1 cellular context compared by ENCODE assay signal in genomic region chr10:26837139-26837538, GRCh38.
TF ChIP-seq lines count a peak whose summit lies in the region.

No MANE protein-coding gene starts in this region.

TF ChIP-seq in IMR-90, 13 proteins besides CTCF, POLR2A, EP300 and RAD21:
- TF ChIP-seq RFX5 (IDR thresholded peaks at IDR 0.05; ENCODE audit: low read depth, low read length) (no peak), MAZ (IDR thresholded peaks at IDR 0.05; ENCODE audit: borderline replicate concordance, low read depth, low read length) (no peak), MAFK (IDR thresholded peaks at IDR 0.05; ENCODE audit: low read depth, low read length) (no peak), CEBPB (IDR thresholded peaks at IDR 0.05; ENCODE audit: low read depth, low read length) (no peak), SMC3 (IDR thresholded peaks at IDR 0.05; ENCODE audit: low read depth, low read length) (no peak), ELK1 (IDR thresholded peaks at IDR 0.05; ENCODE audit: borderline replicate concordance, low read depth, low read length) (no peak), FOS (IDR thresholded peaks at IDR 0.05; ENCODE audit: low read depth, low read length) (no peak), USF2 (IDR thresholded peaks at IDR 0.05; ENCODE audit: low read depth, low read length) (no peak), BHLHE40 (IDR thresholded peaks at IDR 0.05; ENCODE audit: low read depth, low read length) (no peak), RCOR1 (IDR thresholded peaks at IDR 0.05; ENCODE audit: insufficient replicate concordance, low read length) (no peak), MXI1 (IDR thresholded peaks at IDR 0.05; ENCODE audit: borderline replicate concordance, low read depth, low read length) (no peak), CHD1 (IDR thresholded peaks at IDR 0.05; ENCODE audit: low read depth, low read length) (no peak), NFE2L2 (IDR thresholded peaks at IDR 0.05; ENCODE audit: low read depth, low read length) (no peak)
TF ChIP-seq in IMR-90: peak in this region for 0.
